Comparison of ENCODE assay signal across 2 cellular contexts in genomic region chr1:6587261-6588005, GRCh38.
TF ChIP-seq lines count a peak whose summit lies in the region.

No MANE protein-coding gene starts in this region.

TF ChIP-seq in SK-N-SH, 30 proteins besides CTCF, POLR2A, EP300 and RAD21 (continued from another document):
- TF ChIP-seq REST (IDR thresholded peaks at IDR 0.05; ENCODE audit: low read depth, low read length) = no peak
- no peak for TF ChIP-seq RCOR1 (IDR thresholded peaks at IDR 0.05; ENCODE audit: low read length)
- no peak for TF ChIP-seq ZBTB33 (IDR thresholded peaks at IDR 0.05; ENCODE audit: borderline replicate concordance, low read depth)
- TF ChIP-seq CHD2 (IDR thresholded peaks at IDR 0.05; ENCODE audit: low read length, partially characterized antibody) = no peak
- TF ChIP-seq NRF1 (IDR thresholded peaks at IDR 0.05; ENCODE audit: low read depth, low read length) = no peak
- no peak for TF ChIP-seq TAF1 (IDR thresholded peaks at IDR 0.05; ENCODE audit: borderline replicate concordance, low read depth, low read length)
- TF ChIP-seq RFX5 (IDR thresholded peaks at IDR 0.05; ENCODE audit: low read length) = no peak
- TF ChIP-seq EZH2phosphoT487 (IDR thresholded peaks at IDR 0.05; ENCODE audit: borderline replicate concordance, low read depth) = no peak
- no peak for TF ChIP-seq MAX (IDR thresholded peaks at IDR 0.05; ENCODE audit: low read depth)
- TF ChIP-seq SIN3A (IDR thresholded peaks at IDR 0.05; ENCODE audit: borderline replicate concordance, low read depth, low read length) = no peak
- TF ChIP-seq SMC3 (IDR thresholded peaks at IDR 0.05; ENCODE audit: low read depth, low read length) = no peak
- no peak for TF ChIP-seq FOXJ3 (CRISPR knock-in tag; IDR thresholded peaks at IDR 0.05)
- TF ChIP-seq, protein P1, sequence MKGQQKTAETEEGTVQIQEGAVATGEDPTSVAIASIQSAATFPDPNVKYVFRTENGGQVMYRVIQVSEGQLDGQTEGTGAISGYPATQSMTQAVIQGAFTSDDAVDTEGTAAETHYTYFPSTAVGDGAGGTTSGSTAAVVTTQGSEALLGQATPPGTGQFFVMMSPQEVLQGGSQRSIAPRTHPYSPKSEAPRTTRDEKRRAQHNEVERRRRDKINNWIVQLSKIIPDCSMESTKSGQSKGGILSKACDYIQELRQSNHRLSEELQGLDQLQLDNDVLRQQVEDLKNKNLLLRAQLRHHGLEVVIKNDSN (IDR thresholded peaks at IDR 0.05; ENCODE audit: borderline replicate concordance, low read depth) = no peak
- TF ChIP-seq GATA2 (CRISPR knock-in tag; IDR thresholded peaks at IDR 0.05) = no peak

TF ChIP-seq in SK-N-SH treated with all-trans-retinoic acid at 6 μM for 48 hours, 23 proteins besides CTCF, POLR2A, EP300 and RAD21 (continued from another document):
- TF ChIP-seq, protein P2, sequence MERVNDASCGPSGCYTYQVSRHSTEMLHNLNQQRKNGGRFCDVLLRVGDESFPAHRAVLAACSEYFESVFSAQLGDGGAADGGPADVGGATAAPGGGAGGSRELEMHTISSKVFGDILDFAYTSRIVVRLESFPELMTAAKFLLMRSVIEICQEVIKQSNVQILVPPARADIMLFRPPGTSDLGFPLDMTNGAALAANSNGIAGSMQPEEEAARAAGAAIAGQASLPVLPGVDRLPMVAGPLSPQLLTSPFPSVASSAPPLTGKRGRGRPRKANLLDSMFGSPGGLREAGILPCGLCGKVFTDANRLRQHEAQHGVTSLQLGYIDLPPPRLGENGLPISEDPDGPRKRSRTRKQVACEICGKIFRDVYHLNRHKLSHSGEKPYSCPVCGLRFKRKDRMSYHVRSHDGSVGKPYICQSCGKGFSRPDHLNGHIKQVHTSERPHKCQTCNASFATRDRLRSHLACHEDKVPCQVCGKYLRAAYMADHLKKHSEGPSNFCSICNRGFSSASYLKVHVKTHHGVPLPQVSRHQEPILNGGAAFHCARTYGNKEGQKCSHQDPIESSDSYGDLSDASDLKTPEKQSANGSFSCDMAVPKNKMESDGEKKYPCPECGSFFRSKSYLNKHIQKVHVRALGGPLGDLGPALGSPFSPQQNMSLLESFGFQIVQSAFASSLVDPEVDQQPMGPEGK (CRISPR knock-in tag; IDR thresholded peaks at IDR 0.05; ENCODE audit: borderline replicate concordance) = no peak
- no peak for TF ChIP-seq TOX (CRISPR knock-in tag; IDR thresholded peaks at IDR 0.05; ENCODE audit: borderline replicate concordance)
- TF ChIP-seq, protein P3, sequence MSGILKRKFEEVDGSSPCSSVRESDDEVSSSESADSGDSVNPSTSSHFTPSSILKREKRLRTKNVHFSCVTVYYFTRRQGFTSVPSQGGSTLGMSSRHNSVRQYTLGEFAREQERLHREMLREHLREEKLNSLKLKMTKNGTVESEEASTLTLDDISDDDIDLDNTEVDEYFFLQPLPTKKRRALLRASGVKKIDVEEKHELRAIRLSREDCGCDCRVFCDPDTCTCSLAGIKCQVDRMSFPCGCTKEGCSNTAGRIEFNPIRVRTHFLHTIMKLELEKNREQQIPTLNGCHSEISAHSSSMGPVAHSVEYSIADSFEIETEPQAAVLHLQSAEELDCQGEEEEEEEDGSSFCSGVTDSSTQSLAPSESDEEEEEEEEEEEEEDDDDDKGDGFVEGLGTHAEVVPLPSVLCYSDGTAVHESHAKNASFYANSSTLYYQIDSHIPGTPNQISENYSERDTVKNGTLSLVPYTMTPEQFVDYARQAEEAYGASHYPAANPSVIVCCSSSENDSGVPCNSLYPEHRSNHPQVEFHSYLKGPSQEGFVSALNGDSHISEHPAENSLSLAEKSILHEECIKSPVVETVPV (CRISPR knock-in tag; IDR thresholded peaks at IDR 0.05) = no peak
- no peak for TF ChIP-seq ZC3H10 (CRISPR knock-in tag; IDR thresholded peaks at IDR 0.05)
- no peak for TF ChIP-seq PPARA (CRISPR knock-in tag; IDR thresholded peaks at IDR 0.05; ENCODE audit: borderline replicate concordance)
- no peak for TF ChIP-seq TCF4 (CRISPR knock-in tag; IDR thresholded peaks at IDR 0.05; ENCODE audit: borderline replicate concordance)
- TF ChIP-seq TSHZ2 (CRISPR knock-in tag; IDR thresholded peaks at IDR 0.05) = no peak
- TF ChIP-seq BACH2 (CRISPR knock-in tag; IDR thresholded peaks at IDR 0.05; ENCODE audit: borderline replicate concordance) = no peak
- TF ChIP-seq GLIS3 (CRISPR knock-in tag; IDR thresholded peaks at IDR 0.05) = no peak
- no peak for TF ChIP-seq RARB (CRISPR knock-in tag; IDR thresholded peaks at IDR 0.05)
- no peak for TF ChIP-seq CSDC2 (CRISPR knock-in tag; IDR thresholded peaks at IDR 0.05)
- no peak for TF ChIP-seq ZNF8 (CRISPR knock-in tag; IDR thresholded peaks at IDR 0.05)
